In genomic region chr6:106458021-106458986, GRCh38 we compare ENCODE assay signal across 15 cellular contexts.
DNase-seq lines count a peak whose midpoint lies in the region; ATAC-seq and TF ChIP-seq lines count a peak whose summit lies in the region.
"Had no signal": no experiment of that assay in that cellular context is flagged by ENCODE, and none has a peak within 500 bp of the region (broad histone marks: within the 10 kb centered on the region; RNA-seq: fewer than 3 reads in every experiment).

No MANE protein-coding gene starts in this region.

- no peak overlapping the region for H3K27ac ChIP-seq in IMR-90 (ENCODE audit: insufficient read depth, low read length)
- peak overlapping the region; percentile 61 for H3K27ac ChIP-seq in VCaP
- H3K27ac ChIP-seq in hepatocyte, result peak overlapping the region; percentile 8
- peak overlapping the region; percentile 53 to 75 for H3K27ac ChIP-seq in mucosa of rectum (ENCODE audit: low read depth in 2 of 2, low read length in 2 of 2)
- H3K27ac ChIP-seq: A549, C4-2B, HL-60 had no signal

- ATAC-seq in IMR-90 (ENCODE audit: low read depth), result no peak
- ATAC-seq: A549, HCT116 had no signal

- H3K4me1 ChIP-seq in IMR-90 (ENCODE audit: control insufficient read depth, insufficient read depth, low read length), result no peaks in the 10 kb centered on the region
- peaks cover 5% of the 10 kb centered on the region for H3K4me1 ChIP-seq in hepatocyte (ENCODE audit: insufficient read depth)
- peaks cover 9 to 11% of the 10 kb centered on the region in 2 donors for H3K4me1 ChIP-seq in mucosa of rectum (ENCODE audit: control insufficient read depth in 2 of 2, insufficient read depth in 2 of 2, low read length in 2 of 2)
- H3K4me1 ChIP-seq: A549, BE2C had no signal

- H3K4ac ChIP-seq in IMR-90 (ENCODE audit: low read depth, low read length), result no peak overlapping the region

- H4K91ac ChIP-seq in IMR-90 (ENCODE audit: insufficient read depth, low read depth, low read length), result no peak overlapping the region

- no peaks in the 10 kb centered on the region for H3K9me3 ChIP-seq in IMR-90 (ENCODE audit: control insufficient read depth, insufficient read depth, low read length)
- H3K9me3 ChIP-seq in hepatocyte (ENCODE audit: low read depth), result no peaks in the 10 kb centered on the region
- H3K9me3 ChIP-seq in mucosa of rectum (ENCODE audit: control insufficient read depth in 2 of 2, low read length in 2 of 2), result no peaks in the 10 kb centered on the region
- H3K9me3 ChIP-seq: A549, BE2C had no signal

- no peak overlapping the region for H3K56ac ChIP-seq in IMR-90 (ENCODE audit: extremely low read depth, insufficient read depth, low read length)

- H3K9me1 ChIP-seq in IMR-90 (ENCODE audit: insufficient read depth, low read length), result peaks cover 2% of the 10 kb centered on the region; the same call in 1 of the 2 replicates

- no peak for TF ChIP-seq CTCF in IMR-90 (conservative IDR thresholded peaks at IDR 0.05; ENCODE audit: low read depth, low read length)
- TF ChIP-seq CTCF in VCaP (conservative IDR thresholded peaks at IDR 0.05), result no peak
- no peak for TF ChIP-seq CTCF in hepatocyte (IDR thresholded peaks at IDR 0.05; ENCODE audit: poor library complexity)

- H3K9ac ChIP-seq in IMR-90 (ENCODE audit: low read depth, low read length) (no peak overlapping the region), mucosa of rectum (ENCODE audit: low read depth in 1 of 2, low read length in 2 of 2) (no peak overlapping the region)

- DNase-seq in IMR-90 (no peak), hepatocyte (ENCODE audit: low spot score) (no peak), HCEC 1CT (no peak), dedifferentiated amniotic fluid mesenchymal stem cell (ENCODE audit: extremely low spot score) (no peak)
- DNase-seq in activated naive CD4-positive, alpha-beta T cell treated with Interleukin-2 at 50 U/mL for 16 hours, result no peak
- DNase-seq: BE2C; CD4-positive, alpha-beta memory T cell; DMS79; GOT3 had no signal

- CTCF ChIA-PET in IMR-90 (lab: Yijun Ruan, JAX), result interaction anchor here (0.6 to 1.4 kb wide), 2 partner anchors 14 to 109 kb away, joined by 4 read pairs; no protein-coding TSS in a partner anchor

- H3K36me3 ChIP-seq in IMR-90 (ENCODE audit: control insufficient read depth, insufficient read depth, low read length), result no peaks in the 10 kb centered on the region
- no peaks in the 10 kb centered on the region for H3K36me3 ChIP-seq in hepatocyte (replicated peaks; ENCODE audit: insufficient read depth, low read depth)
- no peaks in the 10 kb centered on the region for H3K36me3 ChIP-seq in mucosa of rectum (ENCODE audit: control insufficient read depth in 2 of 2, insufficient read depth in 2 of 2, low read length in 2 of 2)
- H3K36me3 ChIP-seq: BE2C had no signal

- no peak overlapping the region for H3K14ac ChIP-seq in IMR-90 (replicated peaks; ENCODE audit: low read depth, low read length)

- H2AFZ ChIP-seq in IMR-90 (replicated peaks; ENCODE audit: low read length, poor library complexity), result peak overlapping the region; percentile 63
- H2AFZ ChIP-seq in hepatocyte, result no peak overlapping the region

- no peak overlapping the region for H2AK5ac ChIP-seq in IMR-90 (ENCODE audit: low read depth, low read length)

- H2BK120ac ChIP-seq in IMR-90 (ENCODE audit: low read depth, low read length), result no peak overlapping the region

- no peaks in the 10 kb centered on the region for H3K9me2 ChIP-seq in hepatocyte (replicated peaks; ENCODE audit: insufficient read depth)

- no peak overlapping the region for H2BK20ac ChIP-seq in IMR-90 (ENCODE audit: low read depth, low read length)

- H3K4me2 ChIP-seq in IMR-90 (ENCODE audit: low read depth, low read length) (no peak overlapping the region), hepatocyte (peak overlapping the region; percentile 28)
- H3K4me2 ChIP-seq: A549 had no signal

- in situ Hi-C loops in IMR-90 (cut with MboI; ENCODE audit: low sequenced_read_pairs), result loop anchor here (10.0 kb wide), 1 partner anchor 46 kb away; no protein-coding TSS in a partner anchor

- no peak overlapping the region for H4K8ac ChIP-seq in IMR-90 (ENCODE audit: low read depth in 2 of 2, low read length in 2 of 2)

- no peak for TF ChIP-seq RAD21 in IMR-90 (IDR thresholded peaks at IDR 0.05; ENCODE audit: low read length)

- H3K23ac ChIP-seq in IMR-90 (ENCODE audit: low read depth, low read length), result no peak overlapping the region

- H4K20me1 ChIP-seq in IMR-90 (ENCODE audit: insufficient read depth, low read length) (no peaks in the 10 kb centered on the region), hepatocyte (ENCODE audit: insufficient read depth, poor library complexity, severe bottlenecking) (no peaks in the 10 kb centered on the region)

- TF ChIP-seq POLR2A in IMR-90 (IDR thresholded peaks at IDR 0.05; ENCODE audit: low read depth, low read length), result no peak

- peaks cover 30% of the 10 kb centered on the region for H3K27me3 ChIP-seq in IMR-90 (ENCODE audit: control insufficient read depth, insufficient read depth, low read length)
- no peaks in the 10 kb centered on the region for H3K27me3 ChIP-seq in hepatocyte
- no peaks in the 10 kb centered on the region for H3K27me3 ChIP-seq in mucosa of rectum (ENCODE audit: control insufficient read depth in 2 of 2, insufficient read depth in 2 of 2, low read length in 2 of 2)

- dilution Hi-C loops in IMR-90 (cut with HindIII; ENCODE audit: low sequenced_read_pairs, unreplicated experiment), result loop anchor here (25.0 kb wide), 1 partner anchor 504 kb away; the partner anchor contains the start of gene CD24

- H3K79me2 ChIP-seq in hepatocyte, result no peaks in the 10 kb centered on the region

- no peak overlapping the region for H2AK9ac ChIP-seq in IMR-90 (replicated peaks; ENCODE audit: low read depth, low read length, poor library complexity)

- no peak overlapping the region for H3K18ac ChIP-seq in IMR-90 (ENCODE audit: low read depth, low read length)

- POLR2A ChIA-PET in IMR-90 (lab: Charles Lee; ENCODE audit: unreplicated experiment), result no interaction called here

- no peaks in the 10 kb centered on the region for H3K79me1 ChIP-seq in IMR-90 (ENCODE audit: low read depth in 1 of 2, low read length in 2 of 2)

- H2BK5ac ChIP-seq in IMR-90 (ENCODE audit: low read depth, low read length, poor library complexity, severe bottlenecking), result no peak overlapping the region

- no peak overlapping the region for H2BK15ac ChIP-seq in IMR-90 (ENCODE audit: low read depth, low read length)

- BruUV-seq in IMR-90 (replicated peaks; lab: Mats Ljungman, UMichigan), result no TSS peak

- no peak overlapping the region for H4K5ac ChIP-seq in IMR-90 (ENCODE audit: low read depth, low read length)

- H3K4me3 ChIP-seq in IMR-90 (ENCODE audit: insufficient read depth, low read depth, low read length) (no peak overlapping the region), hepatocyte (no peak overlapping the region), mucosa of rectum (ENCODE audit: low read length in 2 of 2) (peak overlapping the region; percentile 14 to 45)
- H3K4me3 ChIP-seq: A549 had no signal

- intact Hi-C loops in IMR-90 (cut with micrococcal nuclease), result no loop called here

- WGBS in IMR-90 (ENCODE audit: extremely low coverage in 2 of 2, insufficient read length in 1 of 2), 2 experiments, result 20 to 100% methylated on average over 1 of the region's 7 CpGs
- WGBS in hepatocyte (ENCODE audit: low lambda C conversion rate, missing lambda C conversion rate), result 58% methylated on average over 7 of the region's 7 CpGs

TF ChIP-seq in IMR-90, 13 proteins besides CTCF, POLR2A, EP300 and RAD21:
- TF ChIP-seq RFX5 (IDR thresholded peaks at IDR 0.05; ENCODE audit: low read depth, low read length) (no peak), MAFK (IDR thresholded peaks at IDR 0.05; ENCODE audit: low read depth, low read length) (no peak), ELK1 (IDR thresholded peaks at IDR 0.05; ENCODE audit: borderline replicate concordance, low read depth, low read length) (no peak), SMC3 (IDR thresholded peaks at IDR 0.05; ENCODE audit: low read depth, low read length) (no peak), CEBPB (IDR thresholded peaks at IDR 0.05; ENCODE audit: low read depth, low read length) (no peak), MXI1 (IDR thresholded peaks at IDR 0.05; ENCODE audit: borderline replicate concordance, low read depth, low read length) (no peak), FOS (IDR thresholded peaks at IDR 0.05; ENCODE audit: low read depth, low read length) (no peak), MAZ (IDR thresholded peaks at IDR 0.05; ENCODE audit: borderline replicate concordance, low read depth, low read length) (no peak), RCOR1 (IDR thresholded peaks at IDR 0.05; ENCODE audit: insufficient replicate concordance, low read length) (no peak), CHD1 (IDR thresholded peaks at IDR 0.05; ENCODE audit: low read depth, low read length) (no peak), USF2 (IDR thresholded peaks at IDR 0.05; ENCODE audit: low read depth, low read length) (no peak), NFE2L2 (IDR thresholded peaks at IDR 0.05; ENCODE audit: low read depth, low read length) (no peak), BHLHE40 (IDR thresholded peaks at IDR 0.05; ENCODE audit: low read depth, low read length) (no peak)

Comparison
In these comparisons a context has a peak if more than half of its experiments do, and no peak if none do; other contexts are left out.
1. H3K4me3 ChIP-seq: peak in mucosa of rectum (2 of 2); none in IMR-90 (single experiment) and hepatocyte (single experiment).